In genomic region chr5:43110606-43111170, GRCh38 we compare ENCODE assay signal across 10 cellular contexts.
DNase-seq lines count a peak whose midpoint lies in the region; ATAC-seq and TF ChIP-seq lines count a peak whose summit lies in the region.
"Had no signal": no experiment of that assay in that cellular context is flagged by ENCODE, and none has a peak within 500 bp of the region (broad histone marks: within the 10 kb centered on the region; RNA-seq: fewer than 3 reads in every experiment).

No MANE protein-coding gene starts in this region.

- ATAC-seq in activated CD4-positive, CD25-positive, alpha-beta regulatory T cell treated with anti-CD3 and anti-CD28 coated beads, Interleukin-2, amount 50 U/mL, for 24 hours: peak; percentile 21 to 46
- ATAC-seq in HG03095 (IDR thresholded peaks at IDR 0.05; ENCODE audit: unreplicated experiment) (no peak), HG03521 (IDR thresholded peaks at IDR 0.05; ENCODE audit: unreplicated experiment) (no peak)

- CTCF ChIA-PET in RWPE1 (lab: Yijun Ruan, JAX): interaction anchor here (0.5 kb wide), 1 partner anchor 369 kb away, joined by 4 read pairs; no protein-coding TSS in a partner anchor

- DNase-seq in activated CD4-positive, CD25-positive, alpha-beta regulatory T cell treated with anti-CD3 and anti-CD28 coated beads, Interleukin-2, amount 50 U/mL, for 72 hours: no peak
- DNase-seq in RWPE1 (ENCODE audit: low spot score) (peak; percentile 9), choroid plexus epithelial cell (ENCODE audit: low read depth) (peak; percentile 22), SKM-1 (lab: John Stamatoyannopoulos, UW; ENCODE audit: unreplicated experiment) (no peak)
- peak; percentile 9 to 52 (median 34) for DNase-seq in stimulated activated naive CD4-positive, alpha-beta T cell (lab: John Stamatoyannopoulos, UW)
- DNase-seq: DMS79 had no signal

- POLR2A ChIA-PET in RWPE1 (lab: Yijun Ruan, JAX; ENCODE audit: low non-redundant PET): no interaction called here

- H3K4me3 ChIP-seq in choroid plexus epithelial cell (ENCODE audit: low read depth, low read length): no peak overlapping the region

- no peak overlapping the region for H3K27ac ChIP-seq in RWPE1
- H3K27ac ChIP-seq: epithelial cell of prostate had no signal

- TF ChIP-seq CTCF in RWPE1 (conservative IDR thresholded peaks at IDR 0.05; ENCODE audit: low read depth) (peak; percentile 39), choroid plexus epithelial cell (conservative IDR thresholded peaks at IDR 0.05; ENCODE audit: low read depth, low read length) (peak; percentile 61)

Comparison
In these comparisons a context has a peak if more than half of its experiments do, and no peak if none do; other contexts are left out.
1. ATAC-seq: peak in activated CD4-positive, CD25-positive, alpha-beta regulatory T cell treated with anti-CD3 and anti-CD28 coated beads, Interleukin-2, amount 50 U/mL, for 24 hours (2 of 2); none in HG03095 (single experiment) and HG03521 (single experiment).
2. DNase-seq: peak in RWPE1 (single experiment), choroid plexus epithelial cell (single experiment) and stimulated activated naive CD4-positive, alpha-beta T cell (6 of 6); none in activated CD4-positive, CD25-positive, alpha-beta regulatory T cell treated with anti-CD3 and anti-CD28 coated beads, Interleukin-2, amount 50 U/mL, for 72 hours (single experiment) and SKM-1 (single experiment).